Comparison of ENCODE assay signal across 30 cellular contexts in the genomic region with DNA sequence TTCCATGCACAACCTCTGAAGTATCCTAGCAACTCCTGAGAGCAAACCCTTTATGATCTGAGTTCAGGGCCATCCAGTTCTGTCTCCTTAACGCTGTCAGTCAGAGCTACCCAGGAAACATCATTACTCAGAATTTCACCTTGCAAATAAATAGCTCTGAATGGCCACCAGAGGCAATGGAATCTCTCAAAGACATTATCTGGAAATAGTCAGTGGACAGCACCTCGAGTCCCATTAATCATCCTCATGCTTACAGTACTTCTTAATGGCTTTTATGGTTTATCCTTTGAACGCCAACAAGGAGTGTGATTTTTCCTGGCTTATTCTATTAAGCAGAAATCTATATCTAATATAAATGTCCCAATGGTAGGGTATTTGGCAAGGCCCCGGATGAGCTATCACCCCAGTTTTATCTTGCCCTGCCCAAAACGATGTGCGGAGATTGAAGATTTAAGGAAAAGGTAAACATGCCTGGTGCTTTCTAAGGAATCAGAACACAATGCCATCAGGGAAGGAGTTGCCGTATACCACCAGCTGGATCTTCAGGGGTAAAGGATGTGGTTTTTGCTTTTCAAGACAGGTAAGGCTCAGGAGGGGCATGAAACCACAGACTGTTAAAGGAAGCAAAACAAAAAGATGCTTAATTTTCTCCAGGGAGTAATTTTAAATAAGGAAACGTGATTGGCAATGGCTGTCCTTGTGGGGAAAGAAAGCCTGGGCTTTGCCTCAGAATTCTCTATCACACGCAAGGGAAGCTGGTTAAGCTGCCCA.
"Had no signal": no experiment of that assay in that cellular context is flagged by ENCODE, and none has a peak within 500 bp of the region (broad histone marks: within the 10 kb centered on the region; RNA-seq: fewer than 3 reads in every experiment).

No MANE protein-coding gene starts in this region.

- H3K4me1 ChIP-seq: gastroesophageal sphincter, left ventricle myocardium inferior had no signal

- H3K4me3 Mint-ChIP-seq: activated B cell treated with CpG ODN at 0.5 μM for 24 hours; activated CD8-positive, alpha-beta T cell treated with anti-CD3 and anti-CD28 coated beads for 36 hours; activated naive CD8-positive, alpha-beta T cell; brain; natural killer cell treated with Interleukin-12 subunit alpha and Interleukin-12 subunit beta and Interleukin-15 and Interleukin-18, amount 100 ng/mL, for 72 hours; stimulated activated effector memory CD8-positive, alpha-beta T cell treated with anti-CD3 and anti-CD28 coated beads, Interleukin-12 subunit alpha, Interleukin-12 subunit beta, amount 100 ng/mL, for 72 hours; stimulated activated naive CD8-positive, alpha-beta T cell treated with anti-CD3 and anti-CD28 coated beads, Interleukin-15, Interleukin-2, amounts not matched to agents 100 ng/mL and 50 ng/mL, for 24 hours; T-helper 2 cell treated with Interferon-gamma antibody and Interleukin-4, amounts not matched to agents 5 μg/mL and 100 μg/mL, for 36 hours had no signal

- H3K27ac Mint-ChIP-seq: activated B cell treated with CpG ODN at 0.5 μM for 24 hours; activated CD8-positive, alpha-beta T cell treated with anti-CD3 and anti-CD28 coated beads for 36 hours; activated naive CD8-positive, alpha-beta T cell; activated T-helper 2 cell treated with anti-CD3 and anti-CD28 coated beads, Interferon-gamma antibody, Interleukin-2, Interleukin-4, amounts not matched to agents 10 μg/mL and 5 μg/mL and 100 μg/mL, durations not matched to agents 14 hours and 24 hours and 36 hours; brain; natural killer cell treated with Interleukin-12 subunit alpha and Interleukin-12 subunit beta and Interleukin-15 and Interleukin-18, amount 100 ng/mL, for 72 hours; progenitor cell of endocrine pancreas; stimulated activated effector memory CD8-positive, alpha-beta T cell treated with anti-CD3 and anti-CD28 coated beads, Interleukin-12 subunit alpha, Interleukin-12 subunit beta, amount 100 ng/mL, for 72 hours; stimulated activated naive CD8-positive, alpha-beta T cell treated with anti-CD3 and anti-CD28 coated beads, Interleukin-15, Interleukin-2, amounts not matched to agents 100 ng/mL and 50 ng/mL, for 24 hours; T-helper 2 cell treated with Interferon-gamma antibody and Interleukin-4, amounts not matched to agents 5 μg/mL and 100 μg/mL, for 36 hours had no signal

- H3K27ac ChIP-seq: cardiac muscle cell, coronary artery, dorsolateral prefrontal cortex, gastroesophageal sphincter, hepatocyte, left ventricle myocardium inferior, neutrophil, thoracic aorta had no signal

- H3K4me3 ChIP-seq: cardiac muscle cell, coronary artery, dorsolateral prefrontal cortex, gastroesophageal sphincter, hepatocyte, left ventricle myocardium inferior, lung, mucosa of descending colon, thoracic aorta had no signal

- H3K4me1 Mint-ChIP-seq: activated B cell treated with CpG ODN at 0.5 μM for 24 hours; stimulated activated effector memory CD8-positive, alpha-beta T cell treated with anti-CD3 and anti-CD28 coated beads, Interleukin-12 subunit alpha, Interleukin-12 subunit beta, amount 100 ng/mL, for 72 hours had no signal

- H3K27me3 Mint-ChIP-seq: activated B cell treated with CpG ODN at 0.5 μM for 24 hours; activated CD8-positive, alpha-beta T cell treated with anti-CD3 and anti-CD28 coated beads for 36 hours; activated naive CD8-positive, alpha-beta T cell; natural killer cell treated with Interleukin-12 subunit alpha and Interleukin-12 subunit beta and Interleukin-15 and Interleukin-18, amount 100 ng/mL, for 72 hours had no signal

- H3K4me2 ChIP-seq: hepatocyte had no signal

- H3K36me3 Mint-ChIP-seq: activated naive CD8-positive, alpha-beta T cell; brain; natural killer cell treated with Interleukin-12 subunit alpha and Interleukin-12 subunit beta and Interleukin-15 and Interleukin-18, amount 100 ng/mL, for 72 hours; stimulated activated effector memory CD8-positive, alpha-beta T cell treated with anti-CD3 and anti-CD28 coated beads, Interleukin-12 subunit alpha, Interleukin-12 subunit beta, amount 100 ng/mL, for 72 hours had no signal

- H3K36me3 ChIP-seq: cardiac muscle cell, gastroesophageal sphincter, left ventricle myocardium inferior, neutrophil, thoracic aorta had no signal

- H3K9me3 ChIP-seq: gastroesophageal sphincter, left ventricle myocardium inferior, neutrophil, thoracic aorta had no signal

- DNase-seq: activated B cell treated with CpG ODN at 0.5 μM for 24 hours; activated CD4-positive, alpha-beta T cell treated with anti-CD3 and anti-CD28 coated beads, Interleukin-2, amount 50 U/mL, for 1 hour; activated CD8-positive, alpha-beta T cell treated with anti-CD3 and anti-CD28 coated beads for 36 hours; activated naive CD4-positive, alpha-beta T cell; activated T-cell treated with anti-CD3 and anti-CD28 coated beads, Interleukin-2, amount 50 U/mL, for 48 hours; anterior cingulate cortex; cerebellar nuclear complex; dorsolateral prefrontal cortex; effector memory CD4-positive, alpha-beta T cell; islet precursor cell; left ventricle myocardium inferior; mucosa of descending colon; small intestine; stimulated activated CD4-positive, alpha-beta T cell treated with anti-CD3 and anti-CD28 coated beads, Interleukin-4, amount 100 ng/mL, for 24 hours; trophoblast cell had no signal

- H3K27me3 ChIP-seq: cardiac muscle cell, gastroesophageal sphincter, neutrophil had no signal

- H3K9me3 Mint-ChIP-seq: activated B cell treated with CpG ODN at 0.5 μM for 24 hours; activated CD8-positive, alpha-beta T cell treated with anti-CD3 and anti-CD28 coated beads for 36 hours; brain; stimulated activated effector memory CD8-positive, alpha-beta T cell treated with anti-CD3 and anti-CD28 coated beads, Interleukin-12 subunit alpha, Interleukin-12 subunit beta, amount 100 ng/mL, for 72 hours; stimulated activated naive CD8-positive, alpha-beta T cell treated with anti-CD3 and anti-CD28 coated beads, Interleukin-15, Interleukin-2, amounts not matched to agents 100 ng/mL and 50 ng/mL, for 24 hours; T-helper 2 cell treated with Interferon-gamma antibody and Interleukin-4, amounts not matched to agents 5 μg/mL and 100 μg/mL, for 36 hours had no signal
